In genomic region chr9:76379494-76379893, GRCh38 we compare ENCODE assay signal across 15 cellular contexts. TPM values are rescaled to one million over a fixed set of nuclear protein-coding genes. Genes with fewer than 3 reads are reported as not detected.
DNase-seq lines count a peak whose midpoint lies in the region; ATAC-seq and TF ChIP-seq lines count a peak whose summit lies in the region.
"Had no signal": no experiment of that assay in that cellular context is flagged by ENCODE, and none has a peak within 500 bp of the region (broad histone marks: within the 10 kb centered on the region; RNA-seq: fewer than 3 reads in every experiment).

No MANE protein-coding gene starts in this region.

- TF ChIP-seq CTCF in vagina (IDR thresholded peaks at IDR 0.05), result no peak
- no peak for TF ChIP-seq CTCF in Peyer's patch (IDR thresholded peaks at IDR 0.05)

- H3K36me3 ChIP-seq in vagina, result no peaks in the 10 kb centered on the region
- no peaks in the 10 kb centered on the region for H3K36me3 ChIP-seq in Peyer's patch

- ATAC-seq in left colon (peak; percentile 23), GM21528 (IDR thresholded peaks at IDR 0.05; ENCODE audit: low FRiP score, unreplicated experiment) (no peak), GM19324 (IDR thresholded peaks at IDR 0.05; ENCODE audit: low FRiP score, unreplicated experiment) (no peak)
- ATAC-seq: left lobe of liver had no signal

- no peaks in the 10 kb centered on the region for H3K9me3 ChIP-seq in vagina
- no peaks in the 10 kb centered on the region for H3K9me3 ChIP-seq in Peyer's patch

- H3K27me3 ChIP-seq in vagina (no peaks in the 10 kb centered on the region), Peyer's patch (no peaks in the 10 kb centered on the region)

- intact Hi-C loops in left colon (cut with DNase I, micrococcal nuclease), result no loop called here
- intact Hi-C loops in vagina (cut with DNase I), result no loop called here

- H3K27ac ChIP-seq in vagina, result no peak overlapping the region
- no peak overlapping the region for H3K27ac ChIP-seq in Peyer's patch
- H3K27ac ChIP-seq: C4-2B had no signal

- H3K4me1 ChIP-seq in vagina (peaks cover 11% of the 10 kb centered on the region), Peyer's patch (peaks cover 0 to 5% (median 2%) of the 10 kb centered on the region in 4 donors)

- H3K4me3 ChIP-seq in vagina, result no peak overlapping the region
- no peak overlapping the region for H3K4me3 ChIP-seq in Peyer's patch

- peak; percentile 46 for DNase-seq in ELR (ENCODE audit: low read depth)
- peak; percentile 92 for DNase-seq in NCI-H2107 treated with DMSO at 0.1 percent for 48 hours (lab: John Stamatoyannopoulos, UW; ENCODE audit: unreplicated experiment)
- peak; percentile 59 to 76 for DNase-seq in SHP77 (lab: John Stamatoyannopoulos, UW)
- DNase-seq in left colon, result no peak
- no peak for DNase-seq in vagina (ENCODE audit: extremely low spot score in 2 of 2)
- no peak for DNase-seq in Peyer's patch
- DNase-seq: activated CD4-positive, alpha-beta memory T cell treated with anti-CD3 and anti-CD28 coated beads, Interleukin-2, amount 10 ng/mL, durations not matched to agents 7 days and 5 days; endodermal cell; glutamatergic neuron; nephron progenitor cell; NK-92 treated with Interleukin-12 subunit alpha and Interleukin-12 subunit beta, amount 100 ng/mL, for 24 hours had no signal

- TF ChIP-seq POLR2A in vagina (IDR thresholded peaks at IDR 0.05) (no peak), Peyer's patch (IDR thresholded peaks at IDR 0.05) (no peak)

RNA-seq across cellular contexts. Expression of gene RFK, which starts 14.7 kb away (rescaled TPM):
- total RNA-seq in left colon (10 to 100 TPM; 52.3 to 90.8 TPM), vagina (16.7 TPM), Peyer's patch (10 to 100 TPM; 18.0 to 48.3 (median 24.9) TPM)

Comparison
In these comparisons a context has a peak if more than half of its experiments do, and no peak if none do; other contexts are left out.
1. DNase-seq: peak in ELR (single experiment), NCI-H2107 treated with DMSO at 0.1 percent for 48 hours (single experiment) and SHP77 (2 of 2); none in left colon (0 of 2), vagina (0 of 2) and Peyer's patch (0 of 3).